Comparison of ENCODE assay signal across 1 cellular context in genomic region chr9:137758067-137758466, GRCh38.
TF ChIP-seq lines count a peak whose summit lies in the region.

No MANE protein-coding gene starts in this region.

TF ChIP-seq in H1, 55 proteins besides CTCF, POLR2A, EP300 and RAD21 (continued from another document):
- TF ChIP-seq SP2 (IDR thresholded peaks at IDR 0.05; ENCODE audit: low read length): no peak
- TF ChIP-seq HDAC2 (IDR thresholded peaks at IDR 0.05; ENCODE audit: borderline replicate concordance in 1 of 2, low read depth in 2 of 2, low read length in 2 of 2): no peak
- TF ChIP-seq CEBPB (IDR thresholded peaks at IDR 0.05; ENCODE audit: low read depth, low read length): no peak
- no peak for TF ChIP-seq RXRA (IDR thresholded peaks at IDR 0.05; ENCODE audit: insufficient read depth, low read depth, low read length)
- TF ChIP-seq SRF (IDR thresholded peaks at IDR 0.05; ENCODE audit: low read depth, low read length): no peak
- no peak for TF ChIP-seq FOSL1 (IDR thresholded peaks at IDR 0.05; ENCODE audit: insufficient read depth, low read depth, low read length)
- no peak for TF ChIP-seq JUN (IDR thresholded peaks at IDR 0.05; ENCODE audit: low read depth, low read length)
- TF ChIP-seq, protein P1, sequence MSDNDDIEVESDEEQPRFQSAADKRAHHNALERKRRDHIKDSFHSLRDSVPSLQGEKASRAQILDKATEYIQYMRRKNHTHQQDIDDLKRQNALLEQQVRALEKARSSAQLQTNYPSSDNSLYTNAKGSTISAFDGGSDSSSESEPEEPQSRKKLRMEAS (IDR thresholded peaks at IDR 0.05): no peak
- no peak for TF ChIP-seq RFX5 (IDR thresholded peaks at IDR 0.05; ENCODE audit: borderline replicate concordance, low read depth, low read length)
